Comparison of ENCODE assay signal across 9 cellular contexts in genomic region chr5:1667648-1668140, GRCh38.
DNase-seq lines count a peak whose midpoint lies in the region; ATAC-seq and TF ChIP-seq lines count a peak whose summit lies in the region.
"Had no signal": no experiment of that assay in that cellular context is flagged by ENCODE, and none has a peak within 500 bp of the region (broad histone marks: within the 10 kb centered on the region; RNA-seq: fewer than 3 reads in every experiment).

No MANE protein-coding gene starts in this region.

- intact Hi-C loops in CD8-positive, alpha-beta T cell (cut with DNase I, micrococcal nuclease) = loop anchor here (2.0 to 5.0 kb wide), 3 partner anchors 349 to 371 kb away; no protein-coding TSS in a partner anchor
- intact Hi-C loops in heart right ventricle (cut with DNase I) = loop anchor here in 2 of 10 donors (5.0 to 10.0 kb wide), 2 partner anchors 367 to 370 kb away; no protein-coding TSS in a partner anchor

- ATAC-seq in CD8-positive, alpha-beta T cell = peak; percentile 13
- peak in 1 of 8 donors; percentile 9 for ATAC-seq in heart right ventricle
- ATAC-seq in GM21367 (IDR thresholded peaks at IDR 0.05; ENCODE audit: unreplicated experiment) = no peak

- no peak for DNase-seq in CD8-positive, alpha-beta T cell
- no peak for DNase-seq in heart right ventricle
- DNase-seq in CD1c-positive myeloid dendritic cell (ENCODE audit: extremely low spot score) = no peak
- no peak for DNase-seq in effector memory CD4-positive, alpha-beta T cell
- DNase-seq in NCI-H1436 treated with DMSO at 0.1 percent for 48 hours (lab: John Stamatoyannopoulos, UW) = no peak

- no peak for TF ChIP-seq CTCF in CD8-positive, alpha-beta T cell (IDR thresholded peaks at IDR 0.05)
- no peak for TF ChIP-seq CTCF in heart right ventricle (IDR thresholded peaks at IDR 0.05)

- POLR2A ChIA-PET in CD8-positive, alpha-beta T cell (lab: Charles Lee) = no interaction called here

- no peak overlapping the region for H3K27ac ChIP-seq in CD8-positive, alpha-beta T cell (ENCODE audit: low read depth, low read length)
- H3K27ac ChIP-seq in HUES48 (ENCODE audit: low read depth, low read length) (no peak overlapping the region), heart right ventricle (no peak overlapping the region)
- H3K27ac ChIP-seq in effector memory CD4-positive, alpha-beta T cell (ENCODE audit: insufficient read depth, low read length, poor library complexity, severe bottlenecking) = no peak overlapping the region
- H3K27ac ChIP-seq: skin epidermis had no signal

- H3K36me3 Mint-ChIP-seq in CD8-positive, alpha-beta T cell = no peaks in the 10 kb centered on the region

- H3K9ac ChIP-seq in HUES48 (ENCODE audit: low read depth, low read length) = no peak overlapping the region

- H3K4me3 Mint-ChIP-seq in CD8-positive, alpha-beta T cell = peak overlapping the region; percentile 58

- no peak overlapping the region for H2AFZ ChIP-seq in neuron (ENCODE audit: low read depth, low read length)

- H3K27ac Mint-ChIP-seq in CD8-positive, alpha-beta T cell = no peak overlapping the region

- WGBS in heart right ventricle, 2 donors = 4% methylated on average over 31 to 37 of the region's 38 CpGs

- H3K9me3 Mint-ChIP-seq in CD8-positive, alpha-beta T cell = no peaks in the 10 kb centered on the region

- H3K27me3 Mint-ChIP-seq in CD8-positive, alpha-beta T cell (ENCODE audit: low read depth) = peaks cover 59% of the 10 kb centered on the region

- no peaks in the 10 kb centered on the region for H3K9me3 ChIP-seq in CD8-positive, alpha-beta T cell (ENCODE audit: low read length)
- no peaks in the 10 kb centered on the region for H3K9me3 ChIP-seq in HUES48 (ENCODE audit: control insufficient read depth, insufficient read depth, low read length)
- peaks cover 0 to 9% (median 0%) of the 10 kb centered on the region in 11 donors for H3K9me3 ChIP-seq in heart right ventricle
- H3K9me3 ChIP-seq in neuron (ENCODE audit: low read length) = peaks cover 8% of the 10 kb centered on the region
- no peaks in the 10 kb centered on the region for H3K9me3 ChIP-seq in effector memory CD4-positive, alpha-beta T cell (ENCODE audit: control insufficient read depth, low read length)

- H3K4me1 ChIP-seq in CD8-positive, alpha-beta T cell (ENCODE audit: insufficient read depth, low read length) = peaks cover 12% of the 10 kb centered on the region
- H3K4me1 ChIP-seq in HUES48 (ENCODE audit: control insufficient read depth, insufficient read depth, low read length) (peaks cover 15% of the 10 kb centered on the region), heart right ventricle (peaks cover 0 to 13% (median 4%) of the 10 kb centered on the region in 9 donors), neuron (ENCODE audit: insufficient read depth, low read length) (no peaks in the 10 kb centered on the region)
- H3K4me1 ChIP-seq in effector memory CD4-positive, alpha-beta T cell (ENCODE audit: control insufficient read depth, insufficient read depth, low read length, poor library complexity, severe bottlenecking) = peaks cover 11% of the 10 kb centered on the region

- no peak overlapping the region for H3K4me3 ChIP-seq in CD8-positive, alpha-beta T cell (ENCODE audit: low read depth, low read length)
- H3K4me3 ChIP-seq in HUES48 (ENCODE audit: low read depth, low read length) (peak overlapping the region; percentile 64), heart right ventricle (peak overlapping the region in 8 of 10 donors; percentile 13 to 45 (median 24)), neuron (ENCODE audit: low read length) (peak overlapping the region; percentile 27)
- no peak overlapping the region for H3K4me3 ChIP-seq in effector memory CD4-positive, alpha-beta T cell (ENCODE audit: insufficient read depth, low read depth, low read length, poor library complexity, severe bottlenecking)

- no peaks in the 10 kb centered on the region for H3K36me3 ChIP-seq in CD8-positive, alpha-beta T cell (ENCODE audit: insufficient read depth, low read length)
- H3K36me3 ChIP-seq in HUES48 (ENCODE audit: control insufficient read depth, insufficient read depth, low read length) (no peaks in the 10 kb centered on the region), heart right ventricle (no peaks in the 10 kb centered on the region), neuron (ENCODE audit: insufficient read depth, low read length) (no peaks in the 10 kb centered on the region)
- no peaks in the 10 kb centered on the region for H3K36me3 ChIP-seq in effector memory CD4-positive, alpha-beta T cell (ENCODE audit: control insufficient read depth, insufficient read depth, low read length)

- peaks cover 13% of the 10 kb centered on the region for H3K27me3 ChIP-seq in CD8-positive, alpha-beta T cell (ENCODE audit: insufficient read depth, low read length)
- H3K27me3 ChIP-seq in HUES48 (ENCODE audit: control insufficient read depth, insufficient read depth, low read length) = peaks cover 37% of the 10 kb centered on the region
- peaks cover 17 to 87% (median 71%) of the 10 kb centered on the region in 7 donors for H3K27me3 ChIP-seq in heart right ventricle
- peaks cover 8% of the 10 kb centered on the region for H3K27me3 ChIP-seq in neuron (ENCODE audit: insufficient read depth, low read length)
- H3K27me3 ChIP-seq in effector memory CD4-positive, alpha-beta T cell (replicated peaks; ENCODE audit: control insufficient read depth, insufficient read depth, low read length, poor library complexity, severe bottlenecking) = peaks cover 20% of the 10 kb centered on the region

- peaks cover 20% of the 10 kb centered on the region for H3K4me1 Mint-ChIP-seq in CD8-positive, alpha-beta T cell (ENCODE audit: low read depth)

- CTCF ChIA-PET in CD8-positive, alpha-beta T cell (lab: Charles Lee) = interaction anchor here (1.5 to 1.9 kb wide), 2 partner anchors 68 to 373 kb away, joined by 3 to 5 read pairs; no protein-coding TSS in a partner anchor

Comparison
In these comparisons a context has a peak if more than half of its experiments do, and no peak if none do; other contexts are left out.
1. H3K4me3 ChIP-seq: peak in HUES48 (single experiment), heart right ventricle (8 of 10) and neuron (single experiment); none in CD8-positive, alpha-beta T cell (single experiment) and effector memory CD4-positive, alpha-beta T cell (single experiment).